In the genomic region with DNA sequence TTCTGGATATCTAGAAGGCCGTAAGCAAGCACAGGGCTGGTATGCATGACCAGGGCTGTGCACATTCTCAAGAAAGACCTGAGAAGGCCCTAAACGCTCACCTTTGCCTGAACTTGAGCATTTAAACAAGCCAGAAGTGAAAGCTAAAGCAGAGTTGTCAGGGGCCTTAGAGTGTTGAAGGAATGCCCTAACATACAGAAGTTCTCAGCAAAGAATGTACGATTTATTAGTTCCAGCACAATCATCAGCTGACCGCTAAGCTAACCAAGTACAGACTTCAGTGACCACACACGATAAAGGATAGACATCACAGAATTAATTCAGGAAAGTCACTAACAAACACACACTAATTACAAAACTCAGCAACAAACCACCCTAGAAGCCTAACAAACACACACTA, we compare ENCODE assay signal across 22 cellular contexts. TPM values are rescaled to one million over a fixed set of nuclear protein-coding genes. Genes with fewer than 3 reads are reported as not detected.
A peak's percentile ranks its signal among the peaks of the same experiment; 100 is the strongest.
DNase-seq lines count a peak whose midpoint lies in the region; ATAC-seq and TF ChIP-seq lines count a peak whose summit lies in the region.
"Had no signal": no experiment of that assay in that cellular context is flagged by ENCODE, and none has a peak within 500 bp of the region (broad histone marks: within the 10 kb centered on the region; RNA-seq: fewer than 3 reads in every experiment).

No MANE protein-coding gene starts in this region.

- no peak overlapping the region for H2BK120ac ChIP-seq in mesenchymal stem cell (ENCODE audit: low read depth, low read length)

- H3K9me3 Mint-ChIP-seq in activated naive CD8-positive, alpha-beta T cell treated with anti-CD3 and anti-CD28 coated beads for 36 hours, result no peaks in the 10 kb centered on the region
- no peaks in the 10 kb centered on the region for H3K9me3 Mint-ChIP-seq in activated naive CD8-positive, alpha-beta T cell treated with anti-CD3 and anti-CD28 coated beads, Interleukin-2, amount 50 U/mL, for 24 hours
- no peaks in the 10 kb centered on the region for H3K9me3 Mint-ChIP-seq in glutamatergic neuron (ENCODE audit: unreplicated experiment)
- H3K9me3 Mint-ChIP-seq: CD4-positive, alpha-beta memory T cell had no signal

- no peaks in the 10 kb centered on the region for H3K27me3 Mint-ChIP-seq in activated naive CD8-positive, alpha-beta T cell treated with anti-CD3 and anti-CD28 coated beads for 36 hours
- no peaks in the 10 kb centered on the region for H3K27me3 Mint-ChIP-seq in activated naive CD8-positive, alpha-beta T cell treated with anti-CD3 and anti-CD28 coated beads, Interleukin-2, amount 50 U/mL, for 24 hours
- H3K27me3 Mint-ChIP-seq in glutamatergic neuron (ENCODE audit: unreplicated experiment), result no peaks in the 10 kb centered on the region
- H3K27me3 Mint-ChIP-seq: CD4-positive, alpha-beta memory T cell had no signal

- DNase-seq in activated naive CD8-positive, alpha-beta T cell treated with anti-CD3 and anti-CD28 coated beads for 36 hours, result no peak
- no peak for DNase-seq in activated naive CD8-positive, alpha-beta T cell treated with anti-CD3 and anti-CD28 coated beads, Interleukin-2, amount 50 U/mL, for 24 hours
- DNase-seq in choroid plexus epithelial cell (ENCODE audit: low read depth) (peak; percentile 89), mesenchymal stem cell (peak; percentile 86), NCI-H2196 (lab: John Stamatoyannopoulos, UW; ENCODE audit: unreplicated experiment) (no peak), SW 1271 (lab: John Stamatoyannopoulos, UW) (no peak), glutamatergic neuron (no peak)
- no peak for DNase-seq in activated naive CD4-positive, alpha-beta T cell (lab: John Stamatoyannopoulos, UW)
- DNase-seq: CD4-positive, alpha-beta memory T cell; DND-41; kidney glomerular epithelial cell; NCI-H1092; NCI-H2171; occipital lobe; stimulated activated CD4-positive, alpha-beta T cell treated with anti-CD3 and anti-CD28 coated beads, Interleukin-2, amount 100 ng/mL, for 48 hours had no signal

- H3K27ac ChIP-seq in mesenchymal stem cell (ENCODE audit: low read length, poor library complexity, severe bottlenecking), result no peak overlapping the region
- H3K27ac ChIP-seq: coronary artery, epithelial cell of prostate, HL-60, suprapubic skin, VCaP had no signal

- no peak overlapping the region for H3K4me3 Mint-ChIP-seq in activated naive CD8-positive, alpha-beta T cell treated with anti-CD3 and anti-CD28 coated beads for 36 hours
- no peak overlapping the region for H3K4me3 Mint-ChIP-seq in activated naive CD8-positive, alpha-beta T cell treated with anti-CD3 and anti-CD28 coated beads, Interleukin-2, amount 50 U/mL, for 24 hours
- no peak overlapping the region for H3K4me3 Mint-ChIP-seq in glutamatergic neuron (ENCODE audit: unreplicated experiment)
- H3K4me3 Mint-ChIP-seq: CD4-positive, alpha-beta memory T cell had no signal

- peaks cover 12% of the 10 kb centered on the region for H3K4me1 Mint-ChIP-seq in activated naive CD8-positive, alpha-beta T cell treated with anti-CD3 and anti-CD28 coated beads for 36 hours
- H3K4me1 Mint-ChIP-seq in activated naive CD8-positive, alpha-beta T cell treated with anti-CD3 and anti-CD28 coated beads, Interleukin-2, amount 50 U/mL, for 24 hours, result peaks cover 4% of the 10 kb centered on the region
- H3K4me1 Mint-ChIP-seq in glutamatergic neuron (ENCODE audit: low read depth, unreplicated experiment), result no peaks in the 10 kb centered on the region

- WGBS in mesenchymal stem cell, result 58% methylated on average over 5 of the region's 5 CpGs

- H3K4me1 ChIP-seq in mesenchymal stem cell (ENCODE audit: control insufficient read depth, insufficient read depth, low read depth, low read length), result no peaks in the 10 kb centered on the region

- no peak overlapping the region for H3K23ac ChIP-seq in mesenchymal stem cell (ENCODE audit: low read length in 2 of 2)

- H3K27ac Mint-ChIP-seq in activated naive CD8-positive, alpha-beta T cell treated with anti-CD3 and anti-CD28 coated beads for 36 hours, result peak overlapping the region; percentile 23
- no peak overlapping the region for H3K27ac Mint-ChIP-seq in activated naive CD8-positive, alpha-beta T cell treated with anti-CD3 and anti-CD28 coated beads, Interleukin-2, amount 50 U/mL, for 24 hours
- H3K27ac Mint-ChIP-seq in glutamatergic neuron (ENCODE audit: unreplicated experiment), result no peak overlapping the region

- TF ChIP-seq CTCF in choroid plexus epithelial cell (conservative IDR thresholded peaks at IDR 0.05; ENCODE audit: low read depth, low read length), result no peak
- no peak for TF ChIP-seq CTCF in glutamatergic neuron (IDR thresholded peaks at IDR 0.05; ENCODE audit: partially characterized antibody, unreplicated experiment)

- H2AFZ ChIP-seq in mesenchymal stem cell (ENCODE audit: low read depth, low read length), result no peak overlapping the region

- H2BK12ac ChIP-seq in mesenchymal stem cell (ENCODE audit: low read length in 2 of 2), result no peak overlapping the region

- H2AK5ac ChIP-seq in mesenchymal stem cell (ENCODE audit: low read length, severe bottlenecking), result no peak overlapping the region

- no peak for ATAC-seq in activated naive CD8-positive, alpha-beta T cell treated with anti-CD3 and anti-CD28 coated beads, Interleukin-2, amount 50 U/mL, for 24 hours
- ATAC-seq: K562, sciatic nerve had no signal

- H3K27me3 ChIP-seq in mesenchymal stem cell (ENCODE audit: control insufficient read depth in 1 of 2, insufficient read depth in 1 of 2, low read length in 2 of 2), result no peaks in the 10 kb centered on the region
- H3K27me3 ChIP-seq: suprapubic skin had no signal

- H3K79me1 ChIP-seq in mesenchymal stem cell (replicated peaks; ENCODE audit: low read length, poor library complexity, severe bottlenecking), result peaks cover 9% of the 10 kb centered on the region

- no peak overlapping the region for H3K4me2 ChIP-seq in mesenchymal stem cell (ENCODE audit: low read length, poor library complexity, severe bottlenecking)

- peak overlapping the region; percentile 27 for H3K9ac ChIP-seq in mesenchymal stem cell (ENCODE audit: low read length)

- peaks cover 8% of the 10 kb centered on the region for H3K36me3 Mint-ChIP-seq in activated naive CD8-positive, alpha-beta T cell treated with anti-CD3 and anti-CD28 coated beads for 36 hours
- H3K36me3 Mint-ChIP-seq in activated naive CD8-positive, alpha-beta T cell treated with anti-CD3 and anti-CD28 coated beads, Interleukin-2, amount 50 U/mL, for 24 hours (ENCODE audit: low read depth), result peaks cover 2% of the 10 kb centered on the region
- no peaks in the 10 kb centered on the region for H3K36me3 Mint-ChIP-seq in glutamatergic neuron (ENCODE audit: unreplicated experiment)

- peaks cover 4 to 28% of the 10 kb centered on the region in 2 experiments for H3K36me3 ChIP-seq in mesenchymal stem cell (ENCODE audit: control insufficient read depth in 1 of 2, insufficient read depth in 2 of 2, low read depth in 1 of 2, low read length in 2 of 2)

- H3K4me3 ChIP-seq in choroid plexus epithelial cell (ENCODE audit: low read depth, low read length) (no peak overlapping the region), mesenchymal stem cell (ENCODE audit: insufficient read depth in 1 of 2, low read depth in 1 of 2, low read length in 2 of 2) (no peak overlapping the region)
- H3K4me3 ChIP-seq: coronary artery, K562, suprapubic skin had no signal

- H2BK15ac ChIP-seq in mesenchymal stem cell (ENCODE audit: low read depth, poor library complexity, severe bottlenecking), result no peak overlapping the region

- no peak overlapping the region for H3K4ac ChIP-seq in mesenchymal stem cell (ENCODE audit: low read depth in 1 of 2, low read length in 2 of 2)

- no peak overlapping the region for H4K91ac ChIP-seq in mesenchymal stem cell (ENCODE audit: low read length)

- H2BK5ac ChIP-seq in mesenchymal stem cell (ENCODE audit: low read depth, low read length, poor library complexity, severe bottlenecking), result no peak overlapping the region

- no peaks in the 10 kb centered on the region for H3K9me3 ChIP-seq in mesenchymal stem cell (ENCODE audit: control insufficient read depth, low read length)
- H3K9me3 ChIP-seq: suprapubic skin had no signal

- no peak overlapping the region for H3K18ac ChIP-seq in mesenchymal stem cell (ENCODE audit: low read depth in 1 of 2, low read length in 2 of 2)

- H3K14ac ChIP-seq in mesenchymal stem cell (ENCODE audit: low read length in 2 of 2), result no peak overlapping the region

- no peak overlapping the region for H4K8ac ChIP-seq in mesenchymal stem cell (ENCODE audit: low read length)

RNA-seq across cellular contexts. Expression of gene HLTF, which starts 8.7 kb away (rescaled TPM):
- 10 to 100 TPM; 19.8 to 20.8 TPM for total RNA-seq in activated naive CD8-positive, alpha-beta T cell treated with anti-CD3 and anti-CD28 coated beads for 36 hours
- polyA plus RNA-seq in mesenchymal stem cell (2013, experiment 1 of 2), result 15.3 TPM
- polyA plus RNA-seq in mesenchymal stem cell (2013, experiment 2 of 2), result 15.0 TPM
- total RNA-seq in glutamatergic neuron (ENCODE audit: unreplicated experiment), result 45.1 TPM

RNA-seq across cellular contexts. Expression of gene HPS3, which starts 51.8 kb away (rescaled TPM):
- 10 to 100 TPM; 14.0 to 17.5 TPM for total RNA-seq in activated naive CD8-positive, alpha-beta T cell treated with anti-CD3 and anti-CD28 coated beads for 36 hours
- 22.1 TPM for polyA plus RNA-seq in mesenchymal stem cell (2013, experiment 1 of 2)
- 23.8 TPM for polyA plus RNA-seq in mesenchymal stem cell (2013, experiment 2 of 2)
- total RNA-seq in glutamatergic neuron (ENCODE audit: unreplicated experiment), result 12.1 TPM

Comparison
In these comparisons a context has a peak if more than half of its experiments do, and no peak if none do; other contexts are left out.
1. DNase-seq: peak in choroid plexus epithelial cell (single experiment) and mesenchymal stem cell (single experiment); none in activated naive CD8-positive, alpha-beta T cell treated with anti-CD3 and anti-CD28 coated beads for 36 hours (single experiment), activated naive CD8-positive, alpha-beta T cell treated with anti-CD3 and anti-CD28 coated beads, Interleukin-2, amount 50 U/mL, for 24 hours (single experiment), NCI-H2196 (single experiment), SW 1271 (0 of 2), activated naive CD4-positive, alpha-beta T cell (0 of 4) and glutamatergic neuron (single experiment).